ENCODE assay signal across 9 cellular contexts in genomic region chr6:79544299-79544927, GRCh38. TPM values are rescaled to one million over a fixed set of nuclear protein-coding genes. Genes with fewer than 3 reads are reported as not detected.
DNase-seq lines count a peak whose midpoint lies in the region; ATAC-seq and TF ChIP-seq lines count a peak whose summit lies in the region.
"Had no signal": no experiment of that assay in that cellular context is flagged by ENCODE, and none has a peak within 500 bp of the region (broad histone marks: within the 10 kb centered on the region; RNA-seq: fewer than 3 reads in every experiment).

No MANE protein-coding gene starts in this region.

- ATAC-seq in GM19025 (IDR thresholded peaks at IDR 0.05; ENCODE audit: low read depth, unreplicated experiment) (peak; percentile 45), HG03097 (IDR thresholded peaks at IDR 0.05; ENCODE audit: low FRiP score, unreplicated experiment) (peak; percentile 66)

- H3K27ac ChIP-seq in A673 (ENCODE audit: low read depth, low read length, poor library complexity, severe bottlenecking) (peak overlapping the region; percentile 87), WERI-Rb-1 (peak overlapping the region; percentile 62), uterus (peak overlapping the region; percentile 77 to 90)

- TF ChIP-seq POLR2A in uterus (IDR thresholded peaks at IDR 0.05) = no peak

- no peaks in the 10 kb centered on the region for H3K36me3 ChIP-seq in A673 (ENCODE audit: insufficient read depth, low read length, poor library complexity, severe bottlenecking)
- H3K36me3 ChIP-seq in WERI-Rb-1 = peaks cover 2% of the 10 kb centered on the region; the same call in 1 of the 2 replicates
- no peaks in the 10 kb centered on the region for H3K36me3 ChIP-seq in kidney epithelial cell (ENCODE audit: control insufficient read depth, insufficient read depth, low read length)
- no peaks in the 10 kb centered on the region for H3K36me3 ChIP-seq in uterus

- POLR2A ChIA-PET in A673 (lab: Charles Lee; ENCODE audit: low non-redundant PET) = no interaction called here

- H3K27me3 ChIP-seq in A673 (replicated peaks; ENCODE audit: insufficient read depth, low read depth, low read length, poor library complexity) (no peaks in the 10 kb centered on the region), WERI-Rb-1 (ENCODE audit: insufficient read depth, low read depth, severe bottlenecking) (no peaks in the 10 kb centered on the region), kidney epithelial cell (ENCODE audit: control insufficient read depth, insufficient read depth, low read length) (no peaks in the 10 kb centered on the region), uterus (no peaks in the 10 kb centered on the region)

- TSS peak; percentile 86 for BruUV-seq in A673 (replicated peaks; lab: Mats Ljungman, UMichigan)

- CTCF ChIA-PET in A673 (lab: Charles Lee) = no interaction called here

- H3K4me1 ChIP-seq in A673 (ENCODE audit: insufficient read depth, low read length, poor library complexity, severe bottlenecking) = peaks cover 48% of the 10 kb centered on the region
- H3K4me1 ChIP-seq in uterus = peaks cover 0 to 1% of the 10 kb centered on the region in 2 donors

- intact Hi-C loops in A673 (cut with micrococcal nuclease; ENCODE audit: unreplicated experiment) (no loop called here), uterus (cut with DNase I; ENCODE audit: low total_unique reads) (no loop called here)

- H3K4me3 ChIP-seq in A673 (ENCODE audit: low read depth, low read length, poor library complexity, severe bottlenecking) = no peak overlapping the region
- H3K4me3 ChIP-seq in WERI-Rb-1 (ENCODE audit: low read depth, low read length) = peak overlapping the region; percentile 29
- no peak overlapping the region for H3K4me3 ChIP-seq in kidney epithelial cell (ENCODE audit: low read depth, low read length)
- H3K4me3 ChIP-seq in uterus = no peak overlapping the region

- DNase-seq in A673 (ENCODE audit: low spot score) (peak; percentile 21), WERI-Rb-1 (no peak), kidney epithelial cell (ENCODE audit: low read depth) (peak; percentile 54), uterus (no peak), ureter (ENCODE audit: low spot score) (no peak), NCI-H1436 treated with DMSO at 0.1 percent for 48 hours (lab: John Stamatoyannopoulos, UW) (no peak)
- DNase-seq: activated naive CD8-positive, alpha-beta T cell treated with anti-CD3 and anti-CD28 coated beads, Interleukin-2, amount 10 ng/mL, durations not matched to agents 7 days and 5 days had no signal

- TF ChIP-seq CTCF in A673 (conservative IDR thresholded peaks at IDR 0.05; ENCODE audit: low read depth, low read length) = no peak
- TF ChIP-seq CTCF in WERI-Rb-1 (IDR thresholded peaks at IDR 0.05; ENCODE audit: low read depth, low read length) = no peak
- no peak for TF ChIP-seq CTCF in kidney epithelial cell (IDR thresholded peaks at IDR 0.05; ENCODE audit: insufficient read depth, low read length, poor library complexity, severe bottlenecking)
- no peak for TF ChIP-seq CTCF in uterus (IDR thresholded peaks at IDR 0.05)

- H3K9me3 ChIP-seq in A673 (ENCODE audit: low read depth, low read length, poor library complexity, severe bottlenecking) = no peaks in the 10 kb centered on the region
- no peaks in the 10 kb centered on the region for H3K9me3 ChIP-seq in WERI-Rb-1 (ENCODE audit: severe bottlenecking)
- no peaks in the 10 kb centered on the region for H3K9me3 ChIP-seq in uterus

RNA-seq across cellular contexts. Expression of gene LCA5, which starts 7.2 kb away (rescaled TPM):
- total RNA-seq in A673 (2021) = 3.5 and 4.0 TPM in 2 replicates
- 5.1 and 7.0 TPM in 2 replicates for total RNA-seq in kidney epithelial cell
- 10 to 100 TPM in 2 of 4 donors, 1 to 10 TPM in 2; 3.6 to 18.0 (median 9.3) TPM for total RNA-seq in uterus
- total RNA-seq in ureter = 5.8 TPM

Comparison
In these comparisons a context has a peak if more than half of its experiments do, and no peak if none do; other contexts are left out.
1. DNase-seq: peak in A673 (single experiment) and kidney epithelial cell (single experiment); none in WERI-Rb-1 (single experiment), uterus (0 of 2), ureter (single experiment) and NCI-H1436 treated with DMSO at 0.1 percent for 48 hours (single experiment).
2. Peak in every context shown above with its lines, with median percentiles within 50 percentile points of each other: H3K27ac ChIP-seq.